10 cellular contexts compared by ENCODE assay signal in genomic region chr17:29133146-29133713, GRCh38. TPM values are rescaled to one million over a fixed set of nuclear protein-coding genes. Genes with fewer than 3 reads are reported as not detected.
DNase-seq lines count a peak whose midpoint lies in the region; ATAC-seq and TF ChIP-seq lines count a peak whose summit lies in the region.
"Had no signal": no experiment of that assay in that cellular context is flagged by ENCODE, and none has a peak within 500 bp of the region (broad histone marks: within the 10 kb centered on the region; RNA-seq: fewer than 3 reads in every experiment).

No MANE protein-coding gene starts in this region.

- peak overlapping the region; percentile 75 for H3K27ac Mint-ChIP-seq in activated naive CD8-positive, alpha-beta T cell treated with anti-CD3 and anti-CD28 coated beads, Interleukin-2, amount 50 U/mL, for 24 hours
- peak overlapping the region; percentile 93 for H3K27ac Mint-ChIP-seq in stimulated activated effector memory CD8-positive, alpha-beta T cell treated with anti-CD3 and anti-CD28 coated beads, Interleukin-12 subunit alpha, Interleukin-12 subunit beta, amount 100 ng/mL, for 72 hours
- no peak overlapping the region for H3K27ac Mint-ChIP-seq in T-helper 2 cell treated with Interferon-gamma antibody and Interleukin-4, amounts not matched to agents 5 μg/mL and 100 μg/mL, for 36 hours

- intact Hi-C loops in left cardiac atrium (cut with DNase I) = no loop called here

- no peak overlapping the region for H3K4me3 Mint-ChIP-seq in activated naive CD8-positive, alpha-beta T cell treated with anti-CD3 and anti-CD28 coated beads, Interleukin-2, amount 50 U/mL, for 24 hours
- peak overlapping the region; percentile 60 for H3K4me3 Mint-ChIP-seq in stimulated activated effector memory CD8-positive, alpha-beta T cell treated with anti-CD3 and anti-CD28 coated beads, Interleukin-12 subunit alpha, Interleukin-12 subunit beta, amount 100 ng/mL, for 72 hours
- no peak overlapping the region for H3K4me3 Mint-ChIP-seq in T-helper 2 cell treated with Interferon-gamma antibody and Interleukin-4, amounts not matched to agents 5 μg/mL and 100 μg/mL, for 36 hours
- H3K4me3 Mint-ChIP-seq: IgD-negative memory B cell had no signal

- no peaks in the 10 kb centered on the region for H3K27me3 ChIP-seq in HL-60 (ENCODE audit: insufficient read depth, poor library complexity, severe bottlenecking)

- no peak for DNase-seq in HL-60 (ENCODE audit: low read depth in 1 of 2, low spot score in 1 of 2)
- no peak for DNase-seq in activated naive CD8-positive, alpha-beta T cell treated with anti-CD3 and anti-CD28 coated beads, Interleukin-2, amount 50 U/mL, for 24 hours
- DNase-seq in left cardiac atrium = peak; percentile 73
- DNase-seq in stimulated activated effector memory CD8-positive, alpha-beta T cell treated with anti-CD3 and anti-CD28 coated beads, Interleukin-12 subunit alpha, Interleukin-12 subunit beta, amount 100 ng/mL, for 72 hours (ENCODE audit: low spot score in 2 of 2) = no peak
- no peak for DNase-seq in cortex of kidney (lab: John Stamatoyannopoulos, UW)
- no peak for DNase-seq in stimulated activated CD4-positive, alpha-beta T cell treated with anti-CD3 and anti-CD28 coated beads, Interleukin-4, amount 100 ng/mL, for 24 hours
- no peak for DNase-seq in T-helper 2 cell treated with Interferon-gamma antibody and Interleukin-4, amounts not matched to agents 5 μg/mL and 100 μg/mL, for 36 hours (ENCODE audit: low spot score)
- DNase-seq: activated CD4-positive, CD25-positive, alpha-beta regulatory T cell had no signal

- TF ChIP-seq CTCF in HL-60 (IDR thresholded peaks at IDR 0.05; ENCODE audit: insufficient read depth, low read length) = no peak

- H3K27ac ChIP-seq in HL-60 (replicated peaks) = peak overlapping the region; percentile 17; the same call in 1 of the 2 replicates

- H3K36me3 Mint-ChIP-seq in activated naive CD8-positive, alpha-beta T cell treated with anti-CD3 and anti-CD28 coated beads, Interleukin-2, amount 50 U/mL, for 24 hours (ENCODE audit: low read depth) = peaks cover 1% of the 10 kb centered on the region
- H3K36me3 Mint-ChIP-seq in stimulated activated effector memory CD8-positive, alpha-beta T cell treated with anti-CD3 and anti-CD28 coated beads, Interleukin-12 subunit alpha, Interleukin-12 subunit beta, amount 100 ng/mL, for 72 hours = peaks cover 39% of the 10 kb centered on the region
- peaks cover 28% of the 10 kb centered on the region for H3K36me3 Mint-ChIP-seq in T-helper 2 cell treated with Interferon-gamma antibody and Interleukin-4, amounts not matched to agents 5 μg/mL and 100 μg/mL, for 36 hours (ENCODE audit: low read depth)
- H3K36me3 Mint-ChIP-seq: IgD-negative memory B cell had no signal

- H3K9me3 Mint-ChIP-seq in activated naive CD8-positive, alpha-beta T cell treated with anti-CD3 and anti-CD28 coated beads, Interleukin-2, amount 50 U/mL, for 24 hours = no peaks in the 10 kb centered on the region
- H3K9me3 Mint-ChIP-seq in stimulated activated effector memory CD8-positive, alpha-beta T cell treated with anti-CD3 and anti-CD28 coated beads, Interleukin-12 subunit alpha, Interleukin-12 subunit beta, amount 100 ng/mL, for 72 hours = no peaks in the 10 kb centered on the region
- no peaks in the 10 kb centered on the region for H3K9me3 Mint-ChIP-seq in T-helper 2 cell treated with Interferon-gamma antibody and Interleukin-4, amounts not matched to agents 5 μg/mL and 100 μg/mL, for 36 hours
- H3K9me3 Mint-ChIP-seq: IgD-negative memory B cell had no signal

- peaks cover 59% of the 10 kb centered on the region for H3K4me1 Mint-ChIP-seq in activated naive CD8-positive, alpha-beta T cell treated with anti-CD3 and anti-CD28 coated beads, Interleukin-2, amount 50 U/mL, for 24 hours
- peaks cover 69% of the 10 kb centered on the region for H3K4me1 Mint-ChIP-seq in stimulated activated effector memory CD8-positive, alpha-beta T cell treated with anti-CD3 and anti-CD28 coated beads, Interleukin-12 subunit alpha, Interleukin-12 subunit beta, amount 100 ng/mL, for 72 hours
- peaks cover 46% of the 10 kb centered on the region for H3K4me1 Mint-ChIP-seq in T-helper 2 cell treated with Interferon-gamma antibody and Interleukin-4, amounts not matched to agents 5 μg/mL and 100 μg/mL, for 36 hours (ENCODE audit: low read depth)

- no peak overlapping the region for H3K4me3 ChIP-seq in HL-60 (replicated peaks; ENCODE audit: insufficient read depth, low read length)

- H3K27me3 Mint-ChIP-seq in activated naive CD8-positive, alpha-beta T cell treated with anti-CD3 and anti-CD28 coated beads, Interleukin-2, amount 50 U/mL, for 24 hours = no peaks in the 10 kb centered on the region
- H3K27me3 Mint-ChIP-seq in T-helper 2 cell treated with Interferon-gamma antibody and Interleukin-4, amounts not matched to agents 5 μg/mL and 100 μg/mL, for 36 hours (ENCODE audit: low read depth) = no peaks in the 10 kb centered on the region
- H3K27me3 Mint-ChIP-seq: IgD-negative memory B cell had no signal

- ATAC-seq in activated naive CD8-positive, alpha-beta T cell treated with anti-CD3 and anti-CD28 coated beads, Interleukin-2, amount 50 U/mL, for 24 hours = peak; percentile 58
- ATAC-seq in left cardiac atrium (peak; percentile 91 to 92), GM18861 (IDR thresholded peaks at IDR 0.05; ENCODE audit: unreplicated experiment) (no peak)
- ATAC-seq in stimulated activated effector memory CD8-positive, alpha-beta T cell treated with anti-CD3 and anti-CD28 coated beads, Interleukin-12 subunit alpha, Interleukin-12 subunit beta, amount 100 ng/mL, for 72 hours = peak; percentile 55

RNA-seq across cellular contexts. Expression of gene MYO18A, which starts 47.0 kb away (rescaled TPM):
- total RNA-seq in left cardiac atrium = 100 to 1,000 TPM; 179 to 190 TPM
